1 cellular context compared by ENCODE assay signal in the genomic region with DNA sequence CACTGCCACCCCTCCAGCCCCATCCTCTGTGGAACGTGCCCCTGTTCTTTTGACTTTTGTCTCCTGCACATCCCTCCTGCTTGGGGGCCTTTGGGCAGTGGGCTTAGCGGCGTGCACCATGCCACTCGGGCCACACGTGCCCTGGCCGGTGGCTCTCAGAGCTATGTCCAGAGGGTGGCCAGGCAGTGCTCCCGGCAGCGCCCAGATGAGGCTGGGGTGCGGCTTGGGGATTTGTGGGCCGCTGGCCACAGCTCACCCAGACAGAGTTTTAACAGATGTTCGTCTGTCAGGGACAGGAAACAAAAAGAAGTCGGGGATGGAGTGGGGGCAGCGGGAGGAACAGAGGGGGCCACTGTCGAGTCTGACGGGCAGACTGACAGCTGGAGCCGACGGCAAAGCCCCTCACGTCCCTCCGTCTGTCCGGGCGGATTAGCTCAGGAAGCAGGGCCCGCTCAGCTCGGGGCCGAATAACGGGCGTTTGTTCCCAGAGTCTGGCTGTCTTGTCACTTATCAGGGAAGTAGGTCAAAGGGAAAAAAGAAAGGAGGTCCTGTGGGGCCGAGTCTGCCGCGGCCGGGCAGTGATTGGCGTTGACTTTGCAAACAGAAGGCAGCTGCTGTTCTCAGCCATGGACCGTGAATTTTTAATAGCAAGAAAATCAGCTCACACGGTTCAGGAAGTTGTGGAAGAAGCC.
TF ChIP-seq lines count a peak whose summit lies in the region.

No MANE protein-coding gene starts in this region.

TF ChIP-seq in GM23338, 12 proteins besides CTCF, POLR2A, EP300 and RAD21 (continued from another document):
- TF ChIP-seq, protein P1, sequence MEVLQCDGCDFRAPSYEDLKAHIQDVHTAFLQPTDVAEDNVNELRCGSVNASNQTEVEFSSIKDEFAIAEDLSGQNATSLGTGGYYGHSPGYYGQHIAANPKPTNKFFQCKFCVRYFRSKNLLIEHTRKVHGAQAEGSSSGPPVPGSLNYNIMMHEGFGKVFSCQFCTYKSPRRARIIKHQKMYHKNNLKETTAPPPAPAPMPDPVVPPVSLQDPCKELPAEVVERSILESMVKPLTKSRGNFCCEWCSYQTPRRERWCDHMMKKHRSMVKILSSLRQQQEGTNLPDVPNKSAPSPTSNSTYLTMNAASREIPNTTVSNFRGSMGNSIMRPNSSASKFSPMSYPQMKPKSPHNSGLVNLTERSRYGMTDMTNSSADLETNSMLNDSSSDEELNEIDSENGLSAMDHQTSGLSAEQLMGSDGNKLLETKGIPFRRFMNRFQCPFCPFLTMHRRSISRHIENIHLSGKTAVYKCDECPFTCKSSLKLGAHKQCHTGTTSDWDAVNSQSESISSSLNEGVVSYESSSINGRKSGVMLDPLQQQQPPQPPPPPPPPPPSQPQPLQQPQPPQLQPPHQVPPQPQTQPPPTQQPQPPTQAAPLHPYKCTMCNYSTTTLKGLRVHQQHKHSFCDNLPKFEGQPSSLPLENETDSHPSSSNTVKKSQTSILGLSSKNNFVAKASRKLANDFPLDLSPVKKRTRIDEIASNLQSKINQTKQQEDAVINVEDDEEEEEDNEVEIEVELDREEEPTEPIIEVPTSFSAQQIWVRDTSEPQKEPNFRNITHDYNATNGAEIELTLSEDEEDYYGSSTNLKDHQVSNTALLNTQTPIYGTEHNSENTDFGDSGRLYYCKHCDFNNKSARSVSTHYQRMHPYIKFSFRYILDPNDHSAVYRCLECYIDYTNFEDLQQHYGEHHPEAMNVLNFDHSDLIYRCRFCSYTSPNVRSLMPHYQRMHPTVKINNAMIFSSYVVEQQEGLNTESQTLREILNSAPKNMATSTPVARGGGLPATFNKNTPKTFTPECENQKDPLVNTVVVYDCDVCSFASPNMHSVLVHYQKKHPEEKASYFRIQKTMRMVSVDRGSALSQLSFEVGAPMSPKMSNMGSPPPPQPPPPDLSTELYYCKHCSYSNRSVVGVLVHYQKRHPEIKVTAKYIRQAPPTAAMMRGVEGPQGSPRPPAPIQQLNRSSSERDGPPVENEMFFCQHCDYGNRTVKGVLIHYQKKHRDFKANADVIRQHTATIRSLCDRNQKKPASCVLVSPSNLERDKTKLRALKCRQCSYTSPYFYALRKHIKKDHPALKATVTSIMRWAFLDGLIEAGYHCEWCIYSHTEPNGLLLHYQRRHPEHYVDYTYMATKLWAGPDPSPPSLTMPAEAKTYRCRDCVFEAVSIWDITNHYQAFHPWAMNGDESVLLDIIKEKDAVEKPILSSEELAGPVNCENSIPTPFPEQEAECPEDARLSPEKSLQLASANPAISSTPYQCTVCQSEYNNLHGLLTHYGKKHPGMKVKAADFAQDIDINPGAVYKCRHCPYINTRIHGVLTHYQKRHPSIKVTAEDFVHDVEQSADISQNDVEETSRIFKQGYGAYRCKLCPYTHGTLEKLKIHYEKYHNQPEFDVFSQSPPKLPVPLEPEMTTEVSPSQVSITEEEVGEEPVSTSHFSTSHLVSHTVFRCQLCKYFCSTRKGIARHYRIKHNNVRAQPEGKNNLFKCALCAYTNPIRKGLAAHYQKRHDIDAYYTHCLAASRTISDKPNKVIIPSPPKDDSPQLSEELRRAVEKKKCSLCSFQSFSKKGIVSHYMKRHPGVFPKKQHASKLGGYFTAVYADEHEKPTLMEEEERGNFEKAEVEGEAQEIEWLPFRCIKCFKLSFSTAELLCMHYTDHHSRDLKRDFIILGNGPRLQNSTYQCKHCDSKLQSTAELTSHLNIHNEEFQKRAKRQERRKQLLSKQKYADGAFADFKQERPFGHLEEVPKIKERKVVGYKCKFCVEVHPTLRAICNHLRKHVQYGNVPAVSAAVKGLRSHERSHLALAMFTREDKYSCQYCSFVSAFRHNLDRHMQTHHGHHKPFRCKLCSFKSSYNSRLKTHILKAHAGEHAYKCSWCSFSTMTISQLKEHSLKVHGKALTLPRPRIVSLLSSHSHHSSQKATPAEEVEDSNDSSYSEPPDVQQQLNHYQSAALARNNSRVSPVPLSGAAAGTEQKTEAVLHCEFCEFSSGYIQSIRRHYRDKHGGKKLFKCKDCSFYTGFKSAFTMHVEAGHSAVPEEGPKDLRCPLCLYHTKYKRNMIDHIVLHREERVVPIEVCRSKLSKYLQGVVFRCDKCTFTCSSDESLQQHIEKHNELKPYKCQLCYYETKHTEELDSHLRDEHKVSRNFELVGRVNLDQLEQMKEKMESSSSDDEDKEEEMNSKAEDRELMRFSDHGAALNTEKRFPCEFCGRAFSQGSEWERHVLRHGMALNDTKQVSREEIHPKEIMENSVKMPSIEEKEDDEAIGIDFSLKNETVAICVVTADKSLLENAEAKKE (CRISPR knock-in tag; IDR thresholded peaks at IDR 0.05) = no peak
- TF ChIP-seq EZH2phosphoT487 (IDR thresholded peaks at IDR 0.05; ENCODE audit: unreplicated experiment) = no peak
- TF ChIP-seq ETS1 (IDR thresholded peaks at IDR 0.05) = no peak
- no peak for TF ChIP-seq CREB1 (CRISPR knock-in tag; IDR thresholded peaks at IDR 0.05; ENCODE audit: low read depth)
- TF ChIP-seq NANOG (IDR thresholded peaks at IDR 0.05; ENCODE audit: borderline replicate concordance) = no peak
